Comparison of ENCODE assay signal across 8 cellular contexts in genomic region chr11:118198370-118198769, GRCh38. TPM values are rescaled to one million over a fixed set of nuclear protein-coding genes. Genes with fewer than 3 reads are reported as not detected.
DNase-seq lines count a peak whose midpoint lies in the region; ATAC-seq and TF ChIP-seq lines count a peak whose summit lies in the region.

No MANE protein-coding gene starts in this region.

- H3K9me3 ChIP-seq in MG63: no peaks in the 10 kb centered on the region
- H3K9me3 ChIP-seq in heart right ventricle: no peaks in the 10 kb centered on the region

- DNase-seq in ELR (ENCODE audit: low read depth) (peak; percentile 74), MG63 (peak; percentile 59), T-helper 1 cell (peak; percentile 63 to 82 (median 75)), heart right ventricle (peak; percentile 83 to 86), retinal pigment epithelial cell (ENCODE audit: low read depth) (no peak)
- peak; percentile 64 for DNase-seq in activated naive CD8-positive, alpha-beta T cell treated with anti-CD3 and anti-CD28 coated beads, Interleukin-2, amount 50 U/mL, for 16 hours (ENCODE audit: low read depth, low spot score)

- WGBS in heart right ventricle, 2 donors: 2 to 4% methylated on average over 9 of the region's 9 CpGs

- peak overlapping the region in 6 of 10 donors; percentile 18 to 50 (median 26) for H3K27ac ChIP-seq in heart right ventricle

- H3K4me3 ChIP-seq in MG63: no peak overlapping the region
- H3K4me3 ChIP-seq in heart right ventricle: peak overlapping the region in 2 of 10 donors; percentile 16 to 26
- peak overlapping the region; percentile 5 for H3K4me3 ChIP-seq in retinal pigment epithelial cell (ENCODE audit: low read length)

- peaks cover 8 to 44% (median 26%) of the 10 kb centered on the region in 9 donors for H3K4me1 ChIP-seq in heart right ventricle

- TF ChIP-seq CTCF in heart right ventricle (IDR thresholded peaks at IDR 0.05): peak; percentile 80 to 93 (median 90)
- peak; percentile 96 for TF ChIP-seq CTCF in retinal pigment epithelial cell (conservative IDR thresholded peaks at IDR 0.05; ENCODE audit: low read depth, low read length)

- ATAC-seq in heart right ventricle: peak; percentile 44 to 69 (median 61)
- no peak for ATAC-seq in HG03045 (IDR thresholded peaks at IDR 0.05; ENCODE audit: unreplicated experiment)
- ATAC-seq in HG02840 (IDR thresholded peaks at IDR 0.05; ENCODE audit: low FRiP score, unreplicated experiment): no peak

- H3K36me3 ChIP-seq in MG63 (no peaks in the 10 kb centered on the region), heart right ventricle (peaks cover 0 to 71% (median 0%) of the 10 kb centered on the region in 9 donors)

- H3K27me3 ChIP-seq in MG63: no peaks in the 10 kb centered on the region
- no peaks in the 10 kb centered on the region for H3K27me3 ChIP-seq in heart right ventricle

- intact Hi-C loops in heart right ventricle (cut with DNase I): loop anchor here (1.0 to 10.0 kb wide), 12 partner anchors 54 to 306 kb away; partner anchors contain the start of gene MPZL3 (in 1 of the 10)

RNA-seq across cellular contexts. Expression of gene SCN2B, which starts 21.9 kb away (rescaled TPM):
- total RNA-seq in MG63 (2014; rRNA removed; shearing (Covaris generic); ENCODE audit: low replicate concordance): not detected in 2 replicates
- 10 to 100 TPM in 8 of 10 donors, 1 to 10 TPM in 2; 5.3 to 26.7 (median 20.9) TPM for total RNA-seq in heart right ventricle
- polyA plus RNA-seq in heart right ventricle: 1 to 10 TPM; 2.9 to 6.6 TPM

RNA-seq across cellular contexts. Expression of gene JAML, which starts 26.4 kb away (rescaled TPM):
- total RNA-seq in MG63 (2014; rRNA removed; shearing (Covaris generic); ENCODE audit: low replicate concordance): not detected in 2 replicates
- 10 to 100 TPM in 1 of 10 donors, 1 to 10 TPM in 8, under 1 TPM in 1; 0.50 to 19.5 (median 2.1) TPM for total RNA-seq in heart right ventricle
- polyA plus RNA-seq in heart right ventricle: 1 to 10 TPM; 1.2 to 2.3 TPM

RNA-seq across cellular contexts. Expression of gene SCN4B, which starts 45.7 kb away (rescaled TPM):
- total RNA-seq in MG63 (2014; rRNA removed; shearing (Covaris generic); ENCODE audit: low replicate concordance): 0.23 and 0.35 TPM in 2 replicates
- total RNA-seq in heart right ventricle: 10 to 100 TPM in 5 of 10 donors, 1 to 10 TPM in 5; 5.7 to 17.5 (median 10.3) TPM
- 1 to 10 TPM; 5.4 to 8.8 TPM for polyA plus RNA-seq in heart right ventricle

RNA-seq across cellular contexts. Expression of gene MPZL3, which starts 53.8 kb away (rescaled TPM):
- 1.3 and 1.6 TPM in 2 replicates for total RNA-seq in MG63 (2014; rRNA removed; shearing (Covaris generic); ENCODE audit: low replicate concordance)
- 1 to 10 TPM; 1.9 to 4.2 (median 2.7) TPM for total RNA-seq in heart right ventricle
- polyA plus RNA-seq in heart right ventricle: 1 to 10 TPM; 1.7 to 2.3 TPM

Comparison
In these comparisons a context has a peak if more than half of its experiments do, and no peak if none do; other contexts are left out.
1. ATAC-seq: peak in heart right ventricle (8 of 8); none in HG03045 (single experiment) and HG02840 (single experiment).